19 cellular contexts compared by ENCODE assay signal in the genomic region with DNA sequence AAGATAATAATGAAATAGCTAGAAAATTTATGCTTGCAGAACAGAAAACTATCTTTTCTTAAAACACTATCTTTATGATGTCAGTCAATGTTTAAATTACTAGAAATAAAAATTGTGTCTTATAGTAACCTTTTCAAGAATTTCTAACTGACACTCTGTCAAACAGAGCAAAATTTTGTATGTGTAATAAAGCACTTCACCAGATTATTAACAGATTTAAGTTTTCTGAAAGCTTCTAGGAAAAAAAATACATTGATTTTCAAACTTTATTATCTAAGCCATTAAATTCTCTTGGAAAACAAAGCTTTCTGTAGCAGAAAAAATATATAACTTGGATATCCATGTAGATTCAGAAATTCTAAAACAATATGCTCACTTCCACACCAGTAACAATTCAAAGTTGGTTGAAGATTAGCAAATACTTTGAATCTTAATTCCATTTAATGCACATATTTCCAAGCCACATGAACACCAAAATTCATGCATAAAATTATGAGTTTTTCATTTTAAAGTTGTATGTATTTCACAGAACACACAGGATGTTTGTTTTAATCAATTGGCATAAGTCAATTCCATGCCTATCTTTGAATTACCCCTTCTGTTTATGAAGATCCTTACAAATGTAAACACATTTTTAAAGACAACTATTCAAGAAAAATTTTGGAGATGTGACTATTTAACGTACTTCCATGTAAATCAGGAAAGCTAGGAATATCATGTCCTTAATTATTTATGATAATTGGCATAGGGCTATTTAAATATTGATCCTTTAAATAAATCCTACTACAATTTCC. TPM values are rescaled to one million over a fixed set of nuclear protein-coding genes. Genes with fewer than 3 reads are reported as not detected.
A peak's percentile ranks its signal among the peaks of the same experiment; 100 is the strongest.
DNase-seq lines count a peak whose midpoint lies in the region; ATAC-seq and TF ChIP-seq lines count a peak whose summit lies in the region.
"Had no signal": no experiment of that assay in that cellular context is flagged by ENCODE, and none has a peak within 500 bp of the region (broad histone marks: within the 10 kb centered on the region; RNA-seq: fewer than 3 reads in every experiment).

No MANE protein-coding gene starts in this region.

- CTCF ChIA-PET in IMR-90 (lab: Yijun Ruan, JAX): interaction anchor here (1.3 kb wide), 1 partner anchor 15 kb away, joined by 3 read pairs; no protein-coding TSS in a partner anchor

- H3K23ac ChIP-seq in IMR-90 (ENCODE audit: low read depth, low read length): no peak overlapping the region

- H2BK15ac ChIP-seq in IMR-90 (ENCODE audit: low read depth, low read length): no peak overlapping the region

- H3K4me2 ChIP-seq in IMR-90 (ENCODE audit: low read depth, low read length): no peak overlapping the region
- H3K4me2 ChIP-seq in fibroblast of lung (ENCODE audit: extremely low read depth, insufficient read depth, low read length): peak overlapping the region; percentile 11
- H3K4me2 ChIP-seq in osteoblast (ENCODE audit: insufficient read depth, low read length): peak overlapping the region; percentile 59

- H2BK120ac ChIP-seq in IMR-90 (ENCODE audit: low read depth, low read length): no peak overlapping the region

- H2BK20ac ChIP-seq in IMR-90 (ENCODE audit: low read depth, low read length): no peak overlapping the region

- no peak overlapping the region for H2AK9ac ChIP-seq in IMR-90 (replicated peaks; ENCODE audit: low read depth, low read length, poor library complexity)

- no TSS peak for BruUV-seq in IMR-90 (replicated peaks; lab: Mats Ljungman, UMichigan)

- H3K36me3 ChIP-seq in IMR-90 (ENCODE audit: control insufficient read depth, insufficient read depth, low read length) (peaks cover 60% of the 10 kb centered on the region), fibroblast of lung (ENCODE audit: control insufficient read depth, insufficient read depth, low read length) (peaks cover 21% of the 10 kb centered on the region), osteoblast (ENCODE audit: insufficient read depth, low read length) (peaks cover 97% of the 10 kb centered on the region), adrenal gland (replicated peaks in 1 of 2) (no peaks in the 10 kb centered on the region)

- H3K27me3 ChIP-seq in IMR-90 (ENCODE audit: control insufficient read depth, insufficient read depth, low read length) (no peaks in the 10 kb centered on the region), fibroblast of lung (ENCODE audit: control insufficient read depth, insufficient read depth, low read length) (no peaks in the 10 kb centered on the region), osteoblast (ENCODE audit: insufficient read depth, low read length) (no peaks in the 10 kb centered on the region), adrenal gland (no peaks in the 10 kb centered on the region)

- H3K4ac ChIP-seq in IMR-90 (ENCODE audit: low read depth, low read length): no peak overlapping the region

- no peak overlapping the region for H4K91ac ChIP-seq in IMR-90 (ENCODE audit: insufficient read depth, low read depth, low read length)

- H4K20me1 ChIP-seq in IMR-90 (ENCODE audit: insufficient read depth, low read length) (peaks cover 22% of the 10 kb centered on the region; the same call in 1 of the 2 replicates), fibroblast of lung (ENCODE audit: control insufficient read depth, extremely low read depth, insufficient read depth, low read length) (peaks cover 2% of the 10 kb centered on the region), osteoblast (ENCODE audit: insufficient read depth, low read length) (peaks cover 59% of the 10 kb centered on the region)

- H3K4me1 ChIP-seq in IMR-90 (ENCODE audit: control insufficient read depth, insufficient read depth, low read length) (peaks cover 16% of the 10 kb centered on the region), fibroblast of lung (ENCODE audit: control insufficient read depth, extremely low read depth, insufficient read depth, low read length) (peaks cover 20% of the 10 kb centered on the region), osteoblast (ENCODE audit: insufficient read depth, low read length) (peaks cover 78% of the 10 kb centered on the region), adrenal gland (replicated peaks in 1 of 2) (no peaks in the 10 kb centered on the region)

- no peak overlapping the region for H3K18ac ChIP-seq in IMR-90 (ENCODE audit: low read depth, low read length)

- dilution Hi-C loops in IMR-90 (cut with HindIII; ENCODE audit: low sequenced_read_pairs, unreplicated experiment): no loop called here

- in situ Hi-C loops in IMR-90 (cut with MboI; ENCODE audit: low sequenced_read_pairs): no loop called here

- no peak overlapping the region for H3K4me3 ChIP-seq in IMR-90 (ENCODE audit: insufficient read depth, low read depth, low read length)
- peak overlapping the region in 1 of 4 experiments; percentile 5 for H3K4me3 ChIP-seq in fibroblast of lung (replicated peaks in 1 of 4; ENCODE audit: control extremely low read depth in 1 of 4, insufficient read depth in 1 of 4, low read depth in 3 of 4, low read length in 4 of 4)
- no peak overlapping the region for H3K4me3 ChIP-seq in osteoblast (ENCODE audit: insufficient read depth, low read length)
- H3K4me3 ChIP-seq in lower leg skin (ENCODE audit: low read depth, poor library complexity, severe bottlenecking): no peak overlapping the region
- H3K4me3 ChIP-seq in adrenal gland: no peak overlapping the region

- intact Hi-C loops in IMR-90 (cut with micrococcal nuclease) (no loop called here), lower leg skin (cut with DNase I; ENCODE audit: low total_unique reads) (no loop called here), adrenal gland (cut with DNase I) (no loop called here)

- H3K79me2 ChIP-seq in fibroblast of lung (ENCODE audit: control insufficient read depth, insufficient read depth, low read length) (peaks cover 25% of the 10 kb centered on the region), osteoblast (ENCODE audit: insufficient read depth, low read length) (peaks cover 13% of the 10 kb centered on the region)

- peaks cover 12 to 39% of the 10 kb centered on the region in 2 experiments for H3K79me1 ChIP-seq in IMR-90 (ENCODE audit: low read depth in 1 of 2, low read length in 2 of 2)

- H3K9me1 ChIP-seq in IMR-90 (ENCODE audit: insufficient read depth, low read length): peaks cover 8% of the 10 kb centered on the region

- ATAC-seq in IMR-90 (ENCODE audit: low read depth) (no peak), GM18858 (IDR thresholded peaks at IDR 0.05; ENCODE audit: unreplicated experiment) (no peak)
- ATAC-seq: SK-N-SH treated with all-trans-retinoic acid at 6 μM for 48 hours had no signal

- H2AFZ ChIP-seq in IMR-90 (replicated peaks; ENCODE audit: low read length, poor library complexity): no peak overlapping the region
- H2AFZ ChIP-seq in fibroblast of lung (ENCODE audit: low read length): no peak overlapping the region
- H2AFZ ChIP-seq in osteoblast (ENCODE audit: low read length): no peak overlapping the region

- DNase-seq in IMR-90: no peak
- DNase-seq in fibroblast of lung (ENCODE audit: low read depth in 2 of 2): no peak
- no peak for DNase-seq in osteoblast (ENCODE audit: insufficient read length, low spot score, missing footprints)
- no peak for DNase-seq in lower leg skin (ENCODE audit: low spot score in 2 of 2)
- DNase-seq in NCI-H774 (lab: John Stamatoyannopoulos, UW): no peak
- DNase-seq in adrenal gland: no peak
- DNase-seq: DMS79 treated with DMSO at 0.1 percent for 48 hours, H9, MM.1S, NCI-H1092 treated with DMSO at 0.1 percent for 48 hours, NCI-H146, NCI-H2081, NCI-H2171 treated with DMSO at 0.1 percent for 48 hours, NCI-H446, NCI-H526 treated with DMSO at 0.1 percent for 48 hours, RPMI8226, SIG-M5 had no signal

- H3K9ac ChIP-seq in IMR-90 (ENCODE audit: low read depth, low read length): no peak overlapping the region
- no peak overlapping the region for H3K9ac ChIP-seq in fibroblast of lung (ENCODE audit: insufficient read depth, low read length)

- no peak overlapping the region for H4K5ac ChIP-seq in IMR-90 (ENCODE audit: low read depth, low read length)

- POLR2A ChIA-PET in IMR-90 (lab: Charles Lee; ENCODE audit: unreplicated experiment): no interaction called here

- H3K27ac ChIP-seq in IMR-90 (ENCODE audit: insufficient read depth, low read length) (no peak overlapping the region; the same call in 1 of the 2 replicates), fibroblast of lung (ENCODE audit: insufficient read depth, low read length) (no peak overlapping the region), osteoblast (ENCODE audit: low read depth, low read length) (peak overlapping the region; percentile 14), adrenal gland (no peak overlapping the region)

- no peak overlapping the region for H3K56ac ChIP-seq in IMR-90 (ENCODE audit: extremely low read depth, insufficient read depth, low read length)

- H2AK5ac ChIP-seq in IMR-90 (ENCODE audit: low read depth, low read length): no peak overlapping the region

- TF ChIP-seq CTCF in IMR-90 (conservative IDR thresholded peaks at IDR 0.05; ENCODE audit: low read depth, low read length) (no peak), fibroblast of lung (conservative IDR thresholded peaks at IDR 0.05 in 1 of 2, IDR thresholded peaks at IDR 0.05 in 1 of 2; ENCODE audit: low read depth in 1 of 2, low read length in 2 of 2) (no peak), osteoblast (IDR thresholded peaks at IDR 0.05; ENCODE audit: extremely low read depth, low read depth, low read length) (no peak), lower leg skin (IDR thresholded peaks at IDR 0.05) (no peak), adrenal gland (IDR thresholded peaks at IDR 0.05) (no peak)

- H3K9me3 ChIP-seq in IMR-90 (ENCODE audit: control insufficient read depth, insufficient read depth, low read length) (no peaks in the 10 kb centered on the region), fibroblast of lung (ENCODE audit: control insufficient read depth, insufficient read depth, low read depth, low read length) (no peaks in the 10 kb centered on the region), osteoblast (ENCODE audit: low read depth, low read length) (no peaks in the 10 kb centered on the region), adrenal gland (replicated peaks in 1 of 3) (no peaks in the 10 kb centered on the region)

- no peak overlapping the region for H3K14ac ChIP-seq in IMR-90 (replicated peaks; ENCODE audit: low read depth, low read length)

- no CpG with 5 or more reads among the region's 1 CpG for WGBS in IMR-90 (ENCODE audit: extremely low coverage in 2 of 2, insufficient read length in 1 of 2), 2 experiments
- 75 to 79% methylated on average over 1 of the region's 1 CpG for WGBS in lower leg skin, 2 donors
- 72 to 80% (median 77%) methylated on average over 1 of the region's 1 CpG for WGBS in adrenal gland, 4 donors

- TF ChIP-seq POLR2A in IMR-90 (IDR thresholded peaks at IDR 0.05; ENCODE audit: low read depth, low read length): no peak
- no peak for TF ChIP-seq POLR2A in lower leg skin (IDR thresholded peaks at IDR 0.05)
- no peak for TF ChIP-seq POLR2A in adrenal gland (IDR thresholded peaks at IDR 0.05)

- peak overlapping the region; percentile 90 for H2BK5ac ChIP-seq in IMR-90 (ENCODE audit: low read depth, low read length, poor library complexity, severe bottlenecking)

- no peak for TF ChIP-seq RAD21 in IMR-90 (IDR thresholded peaks at IDR 0.05; ENCODE audit: low read length)

- H4K8ac ChIP-seq in IMR-90 (ENCODE audit: low read depth in 2 of 2, low read length in 2 of 2): no peak overlapping the region

RNA-seq across cellular contexts. Expression of gene FN1, which starts 19.9 kb away (rescaled TPM):
- total RNA-seq in IMR-90 (2012; rRNA removed) (7,693 and 8,243 TPM in 2 replicates), fibroblast of lung (3,444 and 5,906 TPM in 2 replicates), osteoblast (18,025 and 18,800 TPM in 2 replicates), lower leg skin (100 to 1,000 TPM in 1 of 4 donors, 10 to 100 TPM in 3; 38.2 to 149 (median 52.8) TPM), adrenal gland (100 to 1,000 TPM in 5 of 8 donors, 10 to 100 TPM in 3; 44.6 to 322 (median 154) TPM)
- polyA plus RNA-seq in IMR-90 (2012; rRNA removed) (11,046 and 13,004 TPM in 2 replicates), fibroblast of lung (3,495 and 3,629 TPM in 2 replicates), adrenal gland (100 to 1,000 TPM in 1 of 3 donors, 10 to 100 TPM in 2; 68.1 to 133 (median 69.9) TPM)
- polyA plus RNA-seq in IMR-90 (2012; cell fraction: cytosol; rRNA removed): 4,918 and 6,925 TPM in 2 replicates
- polyA plus RNA-seq in IMR-90 (2012; cell fraction: nucleus; rRNA removed; ENCODE audit: low replicate concordance): 23,704 and 31,508 TPM in 2 replicates
- 3,058 and 3,832 TPM in 2 replicates for polyA plus RNA-seq in fibroblast of lung (2012)
- 4,954 and 5,215 TPM in 2 replicates for polyA minus RNA-seq in fibroblast of lung (ENCODE audit: low replicate concordance)

Comparison
In these comparisons a context has a peak if more than half of its experiments do, and no peak if none do; other contexts are left out.
1. RNA of gene FN1, which starts 19.9 kb away (total RNA-seq): 18,025 to 18,800 TPM in osteoblast, 7,693 to 8,243 TPM in IMR-90 and 3,444 to 5,906 TPM in fibroblast of lung; 44.6 to 322 TPM in adrenal gland and 38.2 to 149 TPM in lower leg skin; every median in the first group is over 10 times any median in the second.